ENCODE assay signal across 14 cellular contexts in the genomic region with DNA sequence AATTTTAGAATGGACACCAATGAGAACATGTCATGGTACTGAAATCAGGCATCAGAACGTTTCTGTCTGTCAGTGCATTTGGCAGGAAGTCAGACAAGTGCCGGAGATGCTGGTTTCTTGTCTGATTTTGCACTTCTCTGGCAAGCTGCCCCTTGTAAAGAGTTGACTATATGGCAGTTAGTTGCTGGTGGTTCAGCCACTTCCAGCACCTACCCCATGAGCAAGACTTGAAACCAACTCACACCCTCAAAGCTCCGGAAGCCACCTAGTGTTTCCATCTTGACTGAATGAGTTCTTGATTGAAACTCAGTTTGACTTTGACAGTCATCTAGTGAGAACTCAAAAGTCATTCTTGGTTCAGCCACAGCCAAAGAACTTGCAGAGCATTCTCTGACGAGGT.
DNase-seq lines count a peak whose midpoint lies in the region; ATAC-seq and TF ChIP-seq lines count a peak whose summit lies in the region.
"Had no signal": no experiment of that assay in that cellular context is flagged by ENCODE, and none has a peak within 500 bp of the region (broad histone marks: within the 10 kb centered on the region; RNA-seq: fewer than 3 reads in every experiment).

No MANE protein-coding gene starts in this region.

- TF ChIP-seq CTCF in A673 (conservative IDR thresholded peaks at IDR 0.05; ENCODE audit: low read depth, low read length) (no peak), WERI-Rb-1 (IDR thresholded peaks at IDR 0.05; ENCODE audit: low read depth, low read length) (no peak)

- no peak overlapping the region for H3K4me3 ChIP-seq in Karpas-422 (ENCODE audit: low read length)
- H3K4me3 ChIP-seq in A673 (ENCODE audit: low read depth, low read length, poor library complexity, severe bottlenecking) = no peak overlapping the region
- no peak overlapping the region for H3K4me3 ChIP-seq in WERI-Rb-1 (ENCODE audit: low read depth, low read length)
- H3K4me3 ChIP-seq: body of pancreas, spleen had no signal

- no peak overlapping the region for H3K27ac ChIP-seq in Karpas-422 (ENCODE audit: low read length)
- no peak overlapping the region for H3K27ac ChIP-seq in A673 (ENCODE audit: low read depth, low read length, poor library complexity, severe bottlenecking)
- H3K27ac ChIP-seq in WERI-Rb-1 = no peak overlapping the region
- H3K27ac ChIP-seq: body of pancreas, spleen had no signal

- peaks cover 8% of the 10 kb centered on the region for H3K36me3 Mint-ChIP-seq in activated CD4-positive, alpha-beta memory T cell treated with anti-CD3 and anti-CD28 coated beads, Interleukin-2, amount 10 ng/mL, durations not matched to agents 7 days and 5 days (ENCODE audit: low read depth)

- CTCF ChIA-PET in activated CD4-positive, alpha-beta memory T cell treated with anti-CD3 and anti-CD28 coated beads, Interleukin-2, amount 10 ng/mL, durations not matched to agents 7 days and 5 days (lab: Charles Lee) = interaction anchor here (1.6 kb wide), 1 partner anchor 87 kb away, joined by 4 read pairs; no protein-coding TSS in a partner anchor
- CTCF ChIA-PET in A673 (lab: Charles Lee) = no interaction called here

- no peaks in the 10 kb centered on the region for H3K9me2 ChIP-seq in Karpas-422 (replicated peaks; ENCODE audit: insufficient read depth, low read length)

- no peak overlapping the region for H2AFZ ChIP-seq in Karpas-422 (ENCODE audit: low read length)

- H3K9me3 ChIP-seq in Karpas-422 (ENCODE audit: low read length) = no peaks in the 10 kb centered on the region
- no peaks in the 10 kb centered on the region for H3K9me3 ChIP-seq in A673 (ENCODE audit: low read depth, low read length, poor library complexity, severe bottlenecking)
- H3K9me3 ChIP-seq in WERI-Rb-1 (ENCODE audit: severe bottlenecking) = no peaks in the 10 kb centered on the region
- H3K9me3 ChIP-seq: body of pancreas, spleen had no signal

- peak overlapping the region; percentile 90 for H3K27ac Mint-ChIP-seq in activated CD4-positive, alpha-beta memory T cell treated with anti-CD3 and anti-CD28 coated beads, Interleukin-2, amount 10 ng/mL, durations not matched to agents 7 days and 5 days

- H3K4me1 Mint-ChIP-seq in activated CD4-positive, alpha-beta memory T cell treated with anti-CD3 and anti-CD28 coated beads, Interleukin-2, amount 10 ng/mL, durations not matched to agents 7 days and 5 days = peaks cover 30% of the 10 kb centered on the region
- H3K4me1 Mint-ChIP-seq: CD14-positive monocyte had no signal

- peak; percentile 67 for ATAC-seq in HG02610 (IDR thresholded peaks at IDR 0.05; ENCODE audit: unreplicated experiment)
- ATAC-seq: body of pancreas, esophagus mucosa had no signal

- DNase-seq in activated CD4-positive, alpha-beta memory T cell treated with anti-CD3 and anti-CD28 coated beads, Interleukin-2, amount 10 ng/mL, durations not matched to agents 7 days and 5 days = peak; percentile 75
- DNase-seq in central memory CD4-positive, alpha-beta T cell = peak; percentile 53
- DNase-seq in stimulated activated CD8-positive, alpha-beta memory T cell treated with anti-CD3 and anti-CD28 coated beads, Interleukin-4, amount 100 ng/mL, for 24 hours (ENCODE audit: low read depth) = peak; percentile 14
- DNase-seq in COR-L47 (lab: John Stamatoyannopoulos, UW) = no peak
- no peak for DNase-seq in Karpas-422
- no peak for DNase-seq in A673 (ENCODE audit: low spot score)
- DNase-seq in WERI-Rb-1 = no peak
- DNase-seq: body of pancreas, NCI-H1436 treated with DMSO at 0.1 percent for 48 hours, spleen, T1000 had no signal

- no peaks in the 10 kb centered on the region for H3K27me3 Mint-ChIP-seq in activated CD4-positive, alpha-beta memory T cell treated with anti-CD3 and anti-CD28 coated beads, Interleukin-2, amount 10 ng/mL, durations not matched to agents 7 days and 5 days

- POLR2A ChIA-PET in activated CD4-positive, alpha-beta memory T cell treated with anti-CD3 and anti-CD28 coated beads, Interleukin-2, amount 10 ng/mL, durations not matched to agents 7 days and 5 days (lab: Charles Lee) = interaction anchor here (1.9 kb wide), 1 partner anchor 256 kb away, joined by 7 read pairs; a partner anchor contains a TSS
- POLR2A ChIA-PET in A673 (lab: Charles Lee; ENCODE audit: low non-redundant PET) = interaction anchor here (0.6 kb wide), 1 partner anchor 647 kb away, joined by 3 read pairs; no protein-coding TSS in a partner anchor

- intact Hi-C loops in A673 (cut with micrococcal nuclease; ENCODE audit: unreplicated experiment) = no loop called here

- no peaks in the 10 kb centered on the region for H4K20me1 ChIP-seq in Karpas-422 (ENCODE audit: insufficient read depth, low read depth, low read length)

- H3K4me1 ChIP-seq in Karpas-422 (ENCODE audit: low read length) (no peaks in the 10 kb centered on the region), A673 (ENCODE audit: insufficient read depth, low read length, poor library complexity, severe bottlenecking) (no peaks in the 10 kb centered on the region)
- H3K4me1 ChIP-seq: body of pancreas had no signal

- no TSS peak for BruUV-seq in A673 (replicated peaks; lab: Mats Ljungman, UMichigan)

- H3K36me3 ChIP-seq in Karpas-422 (ENCODE audit: insufficient read depth, low read length) = no peaks in the 10 kb centered on the region
- H3K36me3 ChIP-seq in A673 (ENCODE audit: insufficient read depth, low read length, poor library complexity, severe bottlenecking) = no peaks in the 10 kb centered on the region
- peaks cover 26% of the 10 kb centered on the region for H3K36me3 ChIP-seq in WERI-Rb-1

- no peaks in the 10 kb centered on the region for H3K9me3 Mint-ChIP-seq in activated CD4-positive, alpha-beta memory T cell treated with anti-CD3 and anti-CD28 coated beads, Interleukin-2, amount 10 ng/mL, durations not matched to agents 7 days and 5 days
- H3K9me3 Mint-ChIP-seq: CD14-positive monocyte had no signal

- H3K4me3 Mint-ChIP-seq in activated CD4-positive, alpha-beta memory T cell treated with anti-CD3 and anti-CD28 coated beads, Interleukin-2, amount 10 ng/mL, durations not matched to agents 7 days and 5 days = peak overlapping the region; percentile 36
- H3K4me3 Mint-ChIP-seq: CD14-positive monocyte had no signal

- no peaks in the 10 kb centered on the region for H3K27me3 ChIP-seq in Karpas-422 (ENCODE audit: low read length)
- no peaks in the 10 kb centered on the region for H3K27me3 ChIP-seq in A673 (replicated peaks; ENCODE audit: insufficient read depth, low read depth, low read length, poor library complexity)
- H3K27me3 ChIP-seq in WERI-Rb-1 (ENCODE audit: insufficient read depth, low read depth, severe bottlenecking) = no peaks in the 10 kb centered on the region
- H3K27me3 ChIP-seq: body of pancreas, spleen had no signal

- no peak overlapping the region for H3K4me2 ChIP-seq in Karpas-422 (ENCODE audit: low read depth, low read length, poor library complexity, severe bottlenecking)

- H3K9ac ChIP-seq in Karpas-422 (ENCODE audit: low read length) = no peak overlapping the region

- H3K79me2 ChIP-seq in Karpas-422 (ENCODE audit: low read length) = no peaks in the 10 kb centered on the region

Comparison
In these comparisons a context has a peak if more than half of its experiments do, and no peak if none do; other contexts are left out.
1. DNase-seq: peak in activated CD4-positive, alpha-beta memory T cell treated with anti-CD3 and anti-CD28 coated beads, Interleukin-2, amount 10 ng/mL, durations not matched to agents 7 days and 5 days (single experiment), central memory CD4-positive, alpha-beta T cell (single experiment) and stimulated activated CD8-positive, alpha-beta memory T cell treated with anti-CD3 and anti-CD28 coated beads, Interleukin-4, amount 100 ng/mL, for 24 hours (single experiment); none in COR-L47 (single experiment), Karpas-422 (single experiment), A673 (single experiment) and WERI-Rb-1 (single experiment).